9 cellular contexts compared by ENCODE assay signal in the genomic region with DNA sequence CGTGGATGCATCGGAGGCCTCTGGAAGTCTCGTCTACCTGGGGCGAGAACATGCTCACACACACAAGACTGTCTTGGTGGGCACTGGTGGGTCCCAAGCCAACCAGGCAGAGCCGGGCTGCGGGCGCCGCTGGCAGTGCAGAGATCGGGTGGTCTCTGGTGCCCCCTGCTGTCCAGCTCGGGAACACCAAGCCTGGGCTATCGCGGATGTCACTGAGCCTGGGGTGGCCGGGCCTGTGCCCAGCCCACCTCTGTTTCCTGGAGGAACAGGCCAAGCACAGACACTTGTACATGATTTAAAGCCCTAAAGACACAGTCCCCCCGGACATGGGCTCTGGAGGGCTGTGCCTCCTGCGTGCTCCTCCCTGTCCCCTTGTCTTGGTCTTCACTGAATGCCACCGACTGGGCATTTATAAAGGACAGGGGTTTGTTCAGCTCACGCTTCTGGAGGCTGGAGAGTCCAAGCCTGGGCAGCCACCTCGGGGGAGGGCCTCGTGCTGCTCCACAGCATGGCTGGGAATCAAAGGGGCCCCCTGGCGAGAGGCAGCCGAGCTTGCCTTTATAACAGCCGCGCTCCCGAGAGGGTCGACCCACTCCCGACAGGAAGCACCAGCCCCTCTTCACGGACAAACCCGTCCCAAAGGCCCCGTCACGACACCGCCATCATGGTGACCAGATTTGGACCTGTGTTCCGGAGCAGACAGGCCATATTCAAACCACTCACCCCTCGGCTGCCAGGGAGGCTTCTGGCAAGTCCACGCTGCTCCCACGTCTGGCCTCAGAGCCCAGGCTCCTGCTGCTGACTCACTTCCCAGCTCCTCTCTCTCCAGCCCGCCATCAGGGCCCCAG. TPM values are rescaled to one million over a fixed set of nuclear protein-coding genes. Genes with fewer than 3 reads are reported as not detected.
A peak's percentile ranks its signal among the peaks of the same experiment; 100 is the strongest.
DNase-seq lines count a peak whose midpoint lies in the region; ATAC-seq, FAIRE-seq and TF ChIP-seq lines count a peak whose summit lies in the region.
"Had no signal": no experiment of that assay in that cellular context is flagged by ENCODE, and none has a peak within 500 bp of the region (broad histone marks: within the 10 kb centered on the region; RNA-seq: fewer than 3 reads in every experiment).

No MANE protein-coding gene starts in this region.

- H2AFZ ChIP-seq in mammary epithelial cell (ENCODE audit: low read depth, low read length), result no peak overlapping the region

- H3K36me3 ChIP-seq in mammary epithelial cell (ENCODE audit: insufficient read depth, low read length), result no peaks in the 10 kb centered on the region
- H3K36me3 ChIP-seq in kidney (ENCODE audit: control insufficient read depth in 1 of 2, insufficient read depth in 2 of 2, low read length in 2 of 2), result no peaks in the 10 kb centered on the region

- CTCF ChIA-PET in mammary epithelial cell (lab: Charles Lee; ENCODE audit: low non-redundant PET), result interaction anchor here (0.7 to 0.8 kb wide), 2 partner anchors 80 to 83 kb away, joined by 4 to 12 read pairs; no protein-coding TSS in a partner anchor

- DNase-seq in NCI-H1694 treated with DMSO at 0.1 percent for 48 hours (lab: John Stamatoyannopoulos, UW), result peak; percentile 50
- peak; percentile 62 for DNase-seq in activated CD4-positive, CD25-positive, alpha-beta regulatory T cell treated with anti-CD3 and anti-CD28 coated beads, Interleukin-2, amount 50 U/mL, for 16 hours (ENCODE audit: low read depth, low spot score)
- DNase-seq in mammary epithelial cell, result no peak
- DNase-seq in kidney, result peak; percentile 90
- peak; percentile 86 to 89 for DNase-seq in stimulated activated CD4-positive, alpha-beta T cell treated with anti-CD3 and anti-CD28 coated beads, Interleukin-2, amount 100 ng/mL, for 24 hours
- no peak for DNase-seq in GF-D8 (lab: John Stamatoyannopoulos, UW)

- no peak overlapping the region for H3K9ac ChIP-seq in mammary epithelial cell (ENCODE audit: insufficient read depth, low read length)
- no peak overlapping the region for H3K9ac ChIP-seq in kidney (ENCODE audit: low read length in 2 of 2)

- TF ChIP-seq CTCF in C4-2B (conservative IDR thresholded peaks at IDR 0.05) (peak; percentile 88), mammary epithelial cell (conservative IDR thresholded peaks at IDR 0.05 in 1 of 2, IDR thresholded peaks at IDR 0.05 in 1 of 2; ENCODE audit: extremely low read depth in 1 of 2, insufficient read depth in 1 of 2, low read depth in 1 of 2, low read length in 2 of 2) (peak; percentile 74 to 88), kidney (IDR thresholded peaks at IDR 0.05; ENCODE audit: borderline replicate concordance, extremely low read depth, insufficient read depth) (peak; percentile 91)

- no peaks in the 10 kb centered on the region for H4K20me1 ChIP-seq in mammary epithelial cell (ENCODE audit: insufficient read depth, low read length)

- intact Hi-C loops in mammary epithelial cell (cut with micrococcal nuclease) (loop anchor here (1.0 kb wide), 1 partner anchor 83 kb away; no protein-coding TSS in a partner anchor), kidney (cut with DNase I) (loop anchor here (5.0 kb wide), 1 partner anchor 87 kb away; no protein-coding TSS in a partner anchor)

- ATAC-seq in GM21619 (IDR thresholded peaks at IDR 0.05; ENCODE audit: unreplicated experiment), result peak; percentile 74

- dilution Hi-C loops in mammary epithelial cell (cut with HindIII; ENCODE audit: low sequenced_read_pairs), result no loop called here

- H3K9me3 ChIP-seq in mammary epithelial cell (replicated peaks; ENCODE audit: insufficient read depth, low read length) (no peaks in the 10 kb centered on the region), kidney (ENCODE audit: control insufficient read depth in 1 of 2, low read length in 2 of 2) (no peaks in the 10 kb centered on the region)

- H3K4me1 ChIP-seq in mammary epithelial cell (ENCODE audit: insufficient read depth, low read length), result no peaks in the 10 kb centered on the region
- no peaks in the 10 kb centered on the region for H3K4me1 ChIP-seq in kidney (ENCODE audit: control insufficient read depth in 1 of 2, insufficient read depth in 1 of 2, low read depth in 1 of 2, low read length in 2 of 2)

- no peaks in the 10 kb centered on the region for H3K27me3 ChIP-seq in mammary epithelial cell (ENCODE audit: insufficient read depth, low read length)

- H3K4me3 ChIP-seq in mammary epithelial cell (replicated peaks in 1 of 3; ENCODE audit: insufficient read depth in 1 of 3, low read depth in 2 of 3, low read length in 3 of 3) (no peak overlapping the region), kidney (ENCODE audit: low read length in 2 of 2) (no peak overlapping the region)

- no TSS peak for BruUV-seq in mammary epithelial cell (replicated peaks; lab: Mats Ljungman, UMichigan)

- in situ Hi-C loops in mammary epithelial cell (cut with MboI; ENCODE audit: low sequenced_read_pairs in 2 of 2), result loop anchor here (5.0 kb wide), 1 partner anchor 82 kb away; no protein-coding TSS in a partner anchor

- H3K27ac ChIP-seq in C4-2B (no peak overlapping the region), mammary epithelial cell (ENCODE audit: insufficient read depth, low read depth, low read length) (no peak overlapping the region), kidney (ENCODE audit: low read depth in 2 of 2, low read length in 2 of 2) (no peak overlapping the region)

- H3K79me2 ChIP-seq in mammary epithelial cell (ENCODE audit: insufficient read depth, low read length), result no peaks in the 10 kb centered on the region

- FAIRE-seq in kidney (lab: Jason Lieb, UNC), result no peak

- H3K4me2 ChIP-seq in mammary epithelial cell (ENCODE audit: insufficient read depth, low read depth, low read length), result no peak overlapping the region

- WGBS in mammary epithelial cell (ENCODE audit: low coverage, missing lambda C conversion rate), result 49% methylated on average over 18 of the region's 36 CpGs

RNA-seq across cellular contexts. Expression of a gene that starts 3.6 kb away (rescaled TPM):
- not detected for total RNA-seq in mammary epithelial cell
- not detected for polyA plus RNA-seq in mammary epithelial cell
- not detected for polyA minus RNA-seq in mammary epithelial cell
- total RNA-seq in kidney, result 4.6 TPM
- polyA plus RNA-seq in kidney (ENCODE audit: insufficient read depth, low read depth, low replicate concordance), result 1.5 TPM
- polyA plus RNA-seq: IgD-negative memory B cell had no signal

RNA-seq across cellular contexts. Expression of a gene that starts 7.9 kb away (rescaled TPM):
- total RNA-seq in mammary epithelial cell (100 to 1,000 TPM in 1 of 2 donors, 10 to 100 TPM in 1; 40.2 to 142 TPM), kidney (119 TPM)
- polyA plus RNA-seq in mammary epithelial cell (205 TPM), kidney (ENCODE audit: insufficient read depth, low read depth, low replicate concordance) (310 TPM)
- 21.3 TPM for polyA minus RNA-seq in mammary epithelial cell

Comparison
In these comparisons a context has a peak if more than half of its experiments do, and no peak if none do; other contexts are left out.
1. DNase-seq: peak in NCI-H1694 treated with DMSO at 0.1 percent for 48 hours (single experiment), activated CD4-positive, CD25-positive, alpha-beta regulatory T cell treated with anti-CD3 and anti-CD28 coated beads, Interleukin-2, amount 50 U/mL, for 16 hours (single experiment), kidney (single experiment) and stimulated activated CD4-positive, alpha-beta T cell treated with anti-CD3 and anti-CD28 coated beads, Interleukin-2, amount 100 ng/mL, for 24 hours (2 of 2); none in mammary epithelial cell (single experiment) and GF-D8 (single experiment).
2. Peak in every context shown above with its lines, with median percentiles within 50 percentile points of each other: CTCF ChIP-seq.